Comparison of ENCODE assay signal across 28 cellular contexts in genomic region chr2:100217323-100217722, GRCh38.
"Had no signal": no experiment of that assay in that cellular context is flagged by ENCODE, and none has a peak within 500 bp of the region (broad histone marks: within the 10 kb centered on the region; RNA-seq: fewer than 3 reads in every experiment).

No MANE protein-coding gene starts in this region.

- ATAC-seq: stimulated activated effector memory CD8-positive, alpha-beta T cell treated with anti-CD3 and anti-CD28 coated beads, Interleukin-12 subunit alpha, Interleukin-12 subunit beta, amount 100 ng/mL, for 72 hours; stimulated activated memory B cell treated with anti-CD40 and anti-IgM and Interleukin-4, amounts not matched to agents 10 μg/mL and 1 μg/mL and 100 μg/mL, for 72 hours; stimulated activated naive B cell treated with anti-CD40 and anti-IgM and Interleukin-4, amounts not matched to agents 10 μg/mL and 1 μg/mL and 100 μg/mL, for 72 hours; stimulated activated naive CD8-positive, alpha-beta T cell treated with anti-CD3 and anti-CD28 coated beads, Interleukin-15, amount 100 ng/mL, for 72 hours; stimulated activated naive CD8-positive, alpha-beta T cell treated with anti-CD3 and anti-CD28 coated beads, Interleukin-15, Interleukin-2, amounts not matched to agents 100 U/mL and 50 U/mL, for 24 hours; upper lobe of right lung had no signal

- H3K9me3 Mint-ChIP-seq: stimulated activated memory B cell treated with anti-CD40 and anti-IgM and Interleukin-4, amounts not matched to agents 10 μg/mL and 1 μg/mL and 100 μg/mL, for 72 hours; stimulated activated naive B cell treated with anti-CD40 and anti-IgM and Interleukin-4, amounts not matched to agents 10 μg/mL and 1 μg/mL and 100 μg/mL, for 72 hours; type B pancreatic cell had no signal

- DNase-seq: stimulated activated CD4-positive, alpha-beta T cell treated with anti-CD3 and anti-CD28 coated beads, Interleukin-2, amount 100 ng/mL, for 48 hours; stimulated activated CD4-positive, alpha-beta T cell treated with anti-CD3 and anti-CD28 coated beads, Interleukin-4, amount 100 ng/mL, for 1 hour; stimulated activated CD4-positive, alpha-beta T cell treated with anti-CD3 and anti-CD28 coated beads, Interleukin-4, amount 100 ng/mL, for 24 hours; stimulated activated CD4-positive, alpha-beta T cell treated with anti-CD3 and anti-CD28 coated beads, Interleukin-4, amount 100 ng/mL, for 4 hours; stimulated activated CD8-positive, alpha-beta memory T cell treated with anti-CD3 and anti-CD28 coated beads, Interleukin-4, amount 100 ng/mL, for 48 hours; stimulated activated naive B cell treated with anti-CD40 and anti-IgM and Interleukin-4, amounts not matched to agents 10 μg/mL and 1 μg/mL and 100 μg/mL, for 72 hours; stimulated activated naive CD4-positive, alpha-beta T cell; stimulated activated naive CD4-positive, alpha-beta T cell treated with Interleukin-2 at 50 U/mL for 16 hours; stimulated activated naive CD8-positive, alpha-beta T cell treated with anti-CD3 and anti-CD28 coated beads, Interleukin-15, amount 100 ng/mL, for 72 hours; stimulated activated naive CD8-positive, alpha-beta T cell treated with anti-CD3 and anti-CD28 coated beads, Interleukin-15, Interleukin-2, amounts not matched to agents 100 U/mL and 50 U/mL, for 24 hours; stomach; substantia nigra; testis; thyroid gland; tibial artery; transverse colon; trophoblast cell; upper lobe of left lung; upper lobe of right lung; uterus had no signal

- H3K4me1 Mint-ChIP-seq: stimulated activated memory B cell treated with anti-CD40 and anti-IgM and Interleukin-4, amounts not matched to agents 10 μg/mL and 1 μg/mL and 100 μg/mL, for 72 hours; stimulated activated naive CD8-positive, alpha-beta T cell treated with anti-CD3 and anti-CD28 coated beads, Interleukin-15, amount 100 ng/mL, for 72 hours had no signal

- H3K4me1 ChIP-seq: uterus had no signal

- H3K4me3 Mint-ChIP-seq: stimulated activated effector memory CD8-positive, alpha-beta T cell treated with anti-CD3 and anti-CD28 coated beads, Interleukin-12 subunit alpha, Interleukin-12 subunit beta, amount 100 ng/mL, for 72 hours; stimulated activated memory B cell treated with anti-CD40 and anti-IgM and Interleukin-4, amounts not matched to agents 10 μg/mL and 1 μg/mL and 100 μg/mL, for 72 hours; stimulated activated naive B cell treated with anti-CD40 and anti-IgM and Interleukin-4, amounts not matched to agents 10 μg/mL and 1 μg/mL and 100 μg/mL, for 72 hours; stimulated activated naive CD8-positive, alpha-beta T cell treated with anti-CD3 and anti-CD28 coated beads, Interleukin-15, amount 100 ng/mL, for 72 hours; stimulated activated naive CD8-positive, alpha-beta T cell treated with anti-CD3 and anti-CD28 coated beads, Interleukin-15, Interleukin-2, amounts not matched to agents 100 ng/mL and 50 ng/mL, for 24 hours; type B pancreatic cell had no signal

- H3K27me3 Mint-ChIP-seq: stimulated activated naive CD8-positive, alpha-beta T cell treated with anti-CD3 and anti-CD28 coated beads, Interleukin-15, Interleukin-2, amounts not matched to agents 100 ng/mL and 50 ng/mL, for 24 hours had no signal

- H3K27ac ChIP-seq: stomach, suprapubic skin, testis, thoracic aorta, thyroid gland, tibial artery, tibial nerve, transverse colon, upper lobe of left lung, upper lobe of right lung, uterus, vagina had no signal

- H3K27me3 ChIP-seq: stomach, suprapubic skin, testis, thyroid gland, tibial artery, tibial nerve, transverse colon, upper lobe of left lung, upper lobe of right lung, uterus, vagina had no signal

- H3K27ac Mint-ChIP-seq: stimulated activated memory B cell treated with anti-CD40 and anti-IgM and Interleukin-4, amounts not matched to agents 10 μg/mL and 1 μg/mL and 100 μg/mL, for 72 hours; stimulated activated naive CD8-positive, alpha-beta T cell treated with anti-CD3 and anti-CD28 coated beads, Interleukin-15, amount 100 ng/mL, for 72 hours; stimulated activated naive CD8-positive, alpha-beta T cell treated with anti-CD3 and anti-CD28 coated beads, Interleukin-15, Interleukin-2, amounts not matched to agents 100 ng/mL and 50 ng/mL, for 24 hours; type B pancreatic cell had no signal

- H3K36me3 Mint-ChIP-seq: stimulated activated effector memory CD8-positive, alpha-beta T cell treated with anti-CD3 and anti-CD28 coated beads, Interleukin-12 subunit alpha, Interleukin-12 subunit beta, amount 100 ng/mL, for 72 hours; stimulated activated memory B cell treated with anti-CD40 and anti-IgM and Interleukin-4, amounts not matched to agents 10 μg/mL and 1 μg/mL and 100 μg/mL, for 72 hours; stimulated activated naive B cell treated with anti-CD40 and anti-IgM and Interleukin-4, amounts not matched to agents 10 μg/mL and 1 μg/mL and 100 μg/mL, for 72 hours; type B pancreatic cell had no signal

- H3K4me3 ChIP-seq: stomach, suprapubic skin, testis, thoracic aorta, thyroid gland, tibial artery, tibial nerve, transverse colon, upper lobe of left lung, upper lobe of right lung, uterus, vagina had no signal

- H3K36me3 ChIP-seq: stomach, suprapubic skin, thoracic aorta, thyroid gland, tibial artery, tibial nerve, transverse colon, upper lobe of left lung, upper lobe of right lung, uterus, vagina had no signal

- H3K9me3 ChIP-seq: stomach, suprapubic skin, testis, thoracic aorta, thyroid gland, tibial artery, tibial nerve, transverse colon, upper lobe of left lung, upper lobe of right lung, uterus, vagina had no signal
